Comparison of ENCODE assay signal across 8 cellular contexts in the genomic region with DNA sequence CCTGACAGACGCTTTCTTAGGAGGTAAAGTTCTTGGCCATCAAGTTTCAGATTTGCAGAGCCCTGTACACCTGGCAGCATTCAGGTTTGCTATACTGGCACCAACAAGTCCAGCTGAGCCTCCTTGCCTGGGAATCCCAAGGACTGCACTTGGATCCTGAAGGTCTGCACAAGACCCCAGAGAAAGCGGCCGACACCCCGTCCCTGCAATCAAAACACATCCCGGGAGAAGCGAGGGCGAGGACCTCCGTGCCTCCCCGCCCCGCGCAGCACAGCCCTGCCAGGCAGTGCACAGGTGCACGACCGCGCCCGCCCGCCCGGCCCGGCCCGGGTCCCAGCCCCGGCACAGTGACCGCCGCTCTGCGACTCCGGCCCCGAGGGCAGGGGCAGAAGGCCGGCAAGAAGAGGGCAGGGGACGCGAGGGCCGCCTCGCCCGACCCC. TPM values are rescaled to one million over a fixed set of nuclear protein-coding genes. Genes with fewer than 3 reads are reported as not detected.
DNase-seq lines count a peak whose midpoint lies in the region; ATAC-seq, FAIRE-seq and TF ChIP-seq lines count a peak whose summit lies in the region.

No MANE protein-coding gene starts in this region.

- 0 out of 2 replicates have a peak, but pooled peaks cover 4% of the 10 kb centered on the region for H4K20me1 ChIP-seq in K562 (replicated peaks; ENCODE audit: control insufficient read depth, insufficient read depth, low read length)

- CTCF ChIA-PET in A549 (lab: Yijun Ruan, JAX) (interaction anchor here (0.8 to 3.8 kb wide), 4 partner anchors 10 to 111 kb away, joined by 3 to 12 read pairs (median 6); no protein-coding TSS in a partner anchor), K562 (lab: Yijun Ruan, JAX; ENCODE audit: low intra/inter-chr PET ratio) (no interaction called here)

- TF ChIP-seq RAD21 in A549 (conservative IDR thresholded peaks at IDR 0.05 in 1 of 2, IDR thresholded peaks at IDR 0.05 in 1 of 2) = no peak
- no peak for TF ChIP-seq RAD21 in K562 (CRISPR knock-in tag; conservative IDR thresholded peaks at IDR 0.05 in 1 of 2, IDR thresholded peaks at IDR 0.05 in 1 of 2)

- H3K9ac ChIP-seq in HUES64 (ENCODE audit: low read depth, low read length) = peak overlapping the region; percentile 75
- H3K9ac ChIP-seq in K562 (ENCODE audit: insufficient read depth in 1 of 2, low read depth in 2 of 2, low read length in 2 of 2) = peak overlapping the region; percentile 73 to 97

- 0% methylated on average over 1 of the region's 31 CpGs for WGBS in A549 (ENCODE audit: missing lambda C conversion rate)
- 2% methylated on average over 31 of the region's 31 CpGs for whole genome bisulfite sequencing in HUES64
- 1% methylated on average over 12 of the region's 31 CpGs for WGBS in K562 (ENCODE audit: insufficient coverage, low coverage, missing lambda C conversion rate)

- H3K79me2 ChIP-seq in K562 (ENCODE audit: control insufficient read depth, insufficient read depth, low read length) = peaks cover 51% of the 10 kb centered on the region

- TF ChIP-seq CTCF in A549 (IDR thresholded peaks at IDR 0.05) (no peak), K562 (IDR thresholded peaks at IDR 0.05 in 2 of 3, conservative IDR thresholded peaks at IDR 0.05 in 1 of 3; ENCODE audit: insufficient read depth in 2 of 3, low read depth in 1 of 3, low read length in 3 of 3) (no peak), left lung (IDR thresholded peaks at IDR 0.05) (no peak), tibial artery (IDR thresholded peaks at IDR 0.05) (no peak)

- peak overlapping the region; percentile 84 for H2AFZ ChIP-seq in K562 (ENCODE audit: low read depth, low read length)

- H3K4me1 ChIP-seq in A549 = peaks cover 51% of the 10 kb centered on the region
- H3K4me1 ChIP-seq in HUES64 (ENCODE audit: insufficient read depth, low read length) = peaks cover 5% of the 10 kb centered on the region; the same call in 1 of the 2 replicates
- peaks cover 11 to 20% of the 10 kb centered on the region in 2 experiments; a peak in 4 of 5 replicates for H3K4me1 ChIP-seq in K562 (replicated peaks in 1 of 2; ENCODE audit: control insufficient read depth in 2 of 2, insufficient read depth in 2 of 2, low read length in 2 of 2)
- H3K4me1 ChIP-seq in left lung = peaks cover 12 to 40% of the 10 kb centered on the region in 2 donors
- peaks cover 0 to 39% (median 16%) of the 10 kb centered on the region in 4 donors for H3K4me1 ChIP-seq in tibial artery

- BruUV-seq in K562 (replicated peaks; lab: Mats Ljungman, UMichigan) = no TSS peak

- H3K36me3 ChIP-seq in HUES64 (ENCODE audit: insufficient read depth, low read length) (no peaks in the 10 kb centered on the region), K562 (ENCODE audit: control insufficient read depth, insufficient read depth, low read length) (no peaks in the 10 kb centered on the region), left lung (no peaks in the 10 kb centered on the region), tibial artery (no peaks in the 10 kb centered on the region)

- H3K4me2 ChIP-seq in A549 (peak overlapping the region; percentile 86), K562 (ENCODE audit: insufficient read depth, low read length) (peak overlapping the region; percentile 85)

- H3K4me3 ChIP-seq in A549 (peak overlapping the region; percentile 98), HUES64 (ENCODE audit: low read length) (peak overlapping the region; percentile 79), K562 (peak overlapping the region; percentile 86), left lung (peak overlapping the region; percentile 96 to 98), tibial artery (peak overlapping the region; percentile 65 to 83)

- no peaks in the 10 kb centered on the region for H3K27me3 ChIP-seq in HUES64 (ENCODE audit: insufficient read depth, low read length)
- no peaks in the 10 kb centered on the region for H3K27me3 ChIP-seq in K562 (ENCODE audit: control insufficient read depth in 2 of 2, insufficient read depth in 2 of 2, low read length in 2 of 2)
- H3K27me3 ChIP-seq in left lung = no peaks in the 10 kb centered on the region
- H3K27me3 ChIP-seq in tibial artery = no peaks in the 10 kb centered on the region

- H3K9me3 ChIP-seq in A549 = no peaks in the 10 kb centered on the region
- H3K9me3 ChIP-seq in HUES64 (ENCODE audit: insufficient read depth, low read depth, low read length) = no peaks in the 10 kb centered on the region
- no peaks in the 10 kb centered on the region for H3K9me3 ChIP-seq in K562 (replicated peaks; ENCODE audit: control insufficient read depth, insufficient read depth, low read depth, low read length)
- no peaks in the 10 kb centered on the region for H3K9me3 ChIP-seq in left lung
- no peaks in the 10 kb centered on the region for H3K9me3 ChIP-seq in tibial artery

- POLR2A ChIA-PET in A549 (lab: Yijun Ruan, JAX) = interaction anchor here (1.2 to 1.9 kb wide), 2 partner anchors 16 to 138 kb away, joined by 6 to 7 read pairs; no protein-coding TSS in a partner anchor
- POLR2A ChIA-PET in K562 (lab: Yijun Ruan, JAX) = interaction anchor here (0.6 to 3.8 kb wide), 5 partner anchors 10 to 236 kb away, joined by 4 to 20 read pairs (median 4); no protein-coding TSS in a partner anchor

- DNase-seq in A549 (ENCODE audit: low read depth in 1 of 2, low spot score in 1 of 2) (no peak), K562 (ENCODE audit: extremely low read depth in 1 of 4, low spot score in 3 of 4) (no peak), left lung (no peak), tibial artery (no peak), OCI-M2 (lab: John Stamatoyannopoulos, UW; ENCODE audit: unreplicated experiment) (no peak), pons (ENCODE audit: low spot score) (no peak)

- intact Hi-C loops in K562 (cut with micrococcal nuclease) (no loop called here), left lung (cut with DNase I) (no loop called here), tibial artery (cut with DNase I; ENCODE audit: low total_unique reads) (loop anchor here (10.0 kb wide), 2 partner anchors 111 to 591 kb away; no protein-coding TSS in a partner anchor)

- ATAC-seq in A549 (peak; percentile 41 to 48), GM19397 (IDR thresholded peaks at IDR 0.05; ENCODE audit: unreplicated experiment) (peak; percentile 22), K562 (peak; percentile 38), left lung (peak; percentile 32)

- FAIRE-seq in A549 (lab: Jason Lieb, UNC) (no peak), K562 (lab: Jason Lieb, UNC) (no peak)

- no peaks in the 10 kb centered on the region for H3K9me1 ChIP-seq in K562 (ENCODE audit: control insufficient read depth, insufficient read depth, low read length)

- H3K27ac ChIP-seq in A549 = peak overlapping the region; percentile 89 to 97
- H3K27ac ChIP-seq in HUES64 (ENCODE audit: low read depth, low read length) = peak overlapping the region; percentile 76; the same call in 1 of the 2 replicates
- peak overlapping the region; percentile 83; the same call in 2 of the 3 replicates for H3K27ac ChIP-seq in K562 (ENCODE audit: extremely low read depth, low read depth, low read length)
- H3K27ac ChIP-seq in left lung = peak overlapping the region; percentile 86 to 94
- H3K27ac ChIP-seq in tibial artery = peak overlapping the region; percentile 83 to 89

- TF ChIP-seq EP300 in A549 (IDR thresholded peaks at IDR 0.05) = no peak
- TF ChIP-seq EP300 in K562 (IDR thresholded peaks at IDR 0.05; ENCODE audit: low read length) = no peak

- TF ChIP-seq POLR2A in A549 (IDR thresholded peaks at IDR 0.05; ENCODE audit: low read length) (no peak), K562 (conservative IDR thresholded peaks at IDR 0.05) (no peak)

- in situ Hi-C loops in K562 (cut with MboI) = no loop called here

RNA-seq across cellular contexts. Expression of a gene that starts 0.6 kb away (rescaled TPM):
- 6.8 and 12.8 TPM in 2 replicates for polyA plus RNA-seq in A549 (2011; rRNA removed)
- 10.8 and 13.9 TPM in 2 replicates for polyA plus RNA-seq in A549 (2012; cell fraction: cytosol; rRNA removed)
- polyA plus RNA-seq in A549 (2012; cell fraction: nucleus; rRNA removed) = 42.4 and 49.9 TPM in 2 replicates
- polyA plus RNA-seq in A549 (2017; fragmentation: RNase III; extraction: RNeasy Plus Mini Kit Qiagen cat#74134 plus additional on column Dnase treatment) = 41.6 to 48.5 TPM (median 48.3 TPM) in 3 replicates
- 52.3 and 59.4 TPM in 2 replicates for polyA minus RNA-seq in A549 (2011; rRNA and poly(A)+ RNA removed)
- 20.3 TPM for polyA plus RNA-seq in HUES64 (2013, experiment 1 of 2)
- 24.9 TPM for polyA plus RNA-seq in HUES64 (2013, experiment 2 of 2)
- 49.0 and 82.5 TPM in 2 replicates for total RNA-seq in K562 (2011; cell fraction: chromatin; rRNA removed; ENCODE audit: low replicate concordance)
- total RNA-seq in K562 (2011; cell fraction: nucleolus; rRNA removed) = 38.9 and 51.6 TPM in 2 replicates
- total RNA-seq in K562 (2011; cell fraction: nucleoplasm; rRNA removed) = 46.1 and 57.6 TPM in 2 replicates
- total RNA-seq in K562 (2014; rRNA removed) = 10.6 and 10.9 TPM in 2 replicates
- 3.4 and 3.7 TPM in 2 replicates for total RNA-seq in K562 (2014; rRNA removed; fragmentation: Illumina TruSeq; extraction: Trizol)
- total RNA-seq in K562 (2015; rRNA removed; fragmentation: Illumina TruSeq; extraction: Trizol) = 3.6 and 5.2 TPM in 2 replicates
- total RNA-seq in K562 (2021) = 21.1 TPM in 2 replicates
- polyA plus RNA-seq in K562 (2011; rRNA removed) = 1.2 and 2.6 TPM in 2 replicates
- polyA plus RNA-seq in K562 (2011; cell fraction: cytosol; rRNA removed) = 2.2 and 2.4 TPM in 2 replicates
- 10.3 and 11.6 TPM in 2 replicates for polyA plus RNA-seq in K562 (2011; cell fraction: nucleus; rRNA removed)
- polyA plus RNA-seq in K562 (2012) = 12.8 and 15.5 TPM in 2 replicates
- polyA plus RNA-seq in K562 (2014; fragmentation: Illumina TruSeq; extraction: Trizol) = 6.3 and 9.6 TPM in 2 replicates
- polyA plus RNA-seq in K562 (2014; fragmentation: Nextera tagmentation; extraction: Ambion mirVana) = under 1 TPM; 0.84 to 0.97 TPM
- 5.6 and 6.9 TPM in 2 replicates for polyA plus RNA-seq in K562 (2014; rRNA removed)
- 9.5 and 10.3 TPM in 2 replicates for polyA minus RNA-seq in K562 (2011; rRNA and poly(A)+ RNA removed)
- 10.8 and 14.7 TPM in 2 replicates for polyA minus RNA-seq in K562 (2011; cell fraction: cytosol; rRNA and poly(A)+ RNA removed)
- polyA minus RNA-seq in K562 (2011; cell fraction: nucleus; rRNA and poly(A)+ RNA removed) = 17.6 and 19.1 TPM in 2 replicates
- total RNA-seq in left lung = 10 to 100 TPM; 56.1 to 58.0 TPM

RNA-seq across cellular contexts. Expression of a gene that starts 43.3 kb away (rescaled TPM):
- polyA plus RNA-seq in A549 (2011; rRNA removed) (not detected in 2 replicates), A549 (2017; fragmentation: RNase III; extraction: RNeasy Plus Mini Kit Qiagen cat#74134 plus additional on column Dnase treatment) (not detected in 3 replicates), K562 (2011; rRNA removed) (0.31 and 0.50 TPM in 2 replicates), K562 (2014; fragmentation: Illumina TruSeq; extraction: Trizol) (not detected in 2 replicates), K562 (2014; fragmentation: Nextera tagmentation; extraction: Ambion mirVana) (under 1 TPM in 1 of 2 experiments, not detected in 1; 0.03 TPM), K562 (2014; rRNA removed) (not detected in 2 replicates)
- polyA plus RNA-seq in A549 (2012; cell fraction: cytosol; rRNA removed) = 0.05 and 0.09 TPM in 2 replicates
- polyA plus RNA-seq in A549 (2012; cell fraction: nucleus; rRNA removed) = 0.28 TPM in 1 of 2 replicates, not detected in the other
- 0.33 TPM in 1 of 2 replicates, not detected in the other for polyA minus RNA-seq in A549 (2011; rRNA and poly(A)+ RNA removed)
- polyA plus RNA-seq in HUES64 (2013, experiment 1 of 2) = 7.9 TPM
- 10.1 TPM for polyA plus RNA-seq in HUES64 (2013, experiment 2 of 2)
- 1.5 TPM in 1 of 2 replicates, not detected in the other for total RNA-seq in K562 (2011; cell fraction: chromatin; rRNA removed; ENCODE audit: low replicate concordance)
- 0.26 and 1.2 TPM in 2 replicates for total RNA-seq in K562 (2011; cell fraction: nucleolus; rRNA removed)
- total RNA-seq in K562 (2011; cell fraction: nucleoplasm; rRNA removed) = 0.22 TPM in 1 of 2 replicates, not detected in the other
- total RNA-seq in K562 (2014; rRNA removed) (not detected in 2 replicates), K562 (2014; rRNA removed; fragmentation: Illumina TruSeq; extraction: Trizol) (not detected in 2 replicates), K562 (2015; rRNA removed; fragmentation: Illumina TruSeq; extraction: Trizol) (not detected in 2 replicates), K562 (2021) (not detected in 2 replicates), left lung (under 1 TPM in 1 of 2 donors, not detected in 1; 0.23 TPM)
- polyA plus RNA-seq in K562 (2011; cell fraction: cytosol; rRNA removed) = 0.47 and 0.81 TPM in 2 replicates
- polyA plus RNA-seq in K562 (2011; cell fraction: nucleus; rRNA removed) = 0.25 and 0.57 TPM in 2 replicates
- polyA plus RNA-seq in K562 (2012) = 0.03 and 0.20 TPM in 2 replicates
- 0.09 and 2.6 TPM in 2 replicates for polyA minus RNA-seq in K562 (2011; rRNA and poly(A)+ RNA removed)
- polyA minus RNA-seq in K562 (2011; cell fraction: cytosol; rRNA and poly(A)+ RNA removed) = 1.7 TPM in 1 of 2 replicates, not detected in the other
- not detected in 2 replicates for polyA minus RNA-seq in K562 (2011; cell fraction: nucleus; rRNA and poly(A)+ RNA removed)
